10 cellular contexts compared by ENCODE assay signal in genomic region chr3:39413691-39414420, GRCh38. TPM values are rescaled to one million over a fixed set of nuclear protein-coding genes. Genes with fewer than 3 reads are reported as not detected.
A peak's percentile ranks its signal among the peaks of the same experiment; 100 is the strongest.
DNase-seq lines count a peak whose midpoint lies in the region; ATAC-seq, FAIRE-seq and TF ChIP-seq lines count a peak whose summit lies in the region.
"Had no signal": no experiment of that assay in that cellular context is flagged by ENCODE, and none has a peak within 500 bp of the region (broad histone marks: within the 10 kb centered on the region; RNA-seq: fewer than 3 reads in every experiment).

No MANE protein-coding gene starts in this region.

- ATAC-seq in left lung (no peak), GM21723 (IDR thresholded peaks at IDR 0.05; ENCODE audit: unreplicated experiment) (no peak)

- H3K27me3 ChIP-seq in NT2/D1 (ENCODE audit: insufficient read depth, insufficient read length) = no peaks in the 10 kb centered on the region
- no peaks in the 10 kb centered on the region for H3K27me3 ChIP-seq in left lung

- H3K27ac Mint-ChIP-seq in chondrocyte (ENCODE audit: unreplicated experiment) = peak overlapping the region; percentile 59
- peak overlapping the region; percentile 8 for H3K27ac Mint-ChIP-seq in osteocyte (ENCODE audit: unreplicated experiment)

- no peak for TF ChIP-seq CTCF in chondrocyte (IDR thresholded peaks at IDR 0.05)
- TF ChIP-seq CTCF in osteocyte (IDR thresholded peaks at IDR 0.05) = no peak
- no peak for TF ChIP-seq CTCF in left lung (IDR thresholded peaks at IDR 0.05)

- H3K36me3 ChIP-seq in NT2/D1 (ENCODE audit: insufficient read depth, insufficient read length, low read length) = peaks cover 60% of the 10 kb centered on the region
- H3K36me3 ChIP-seq in left lung = peaks cover 0 to 61% of the 10 kb centered on the region in 2 donors

- H3K27ac ChIP-seq in left lung = no peak overlapping the region

- H3K4me3 ChIP-seq in NT2/D1 (ENCODE audit: insufficient read length, low read depth) (no peak overlapping the region), left lung (no peak overlapping the region)

- no peak for FAIRE-seq in urothelium cell line (lab: Jason Lieb, UNC)

- H3K9me3 ChIP-seq in NT2/D1 (ENCODE audit: insufficient read depth, low read length) (no peaks in the 10 kb centered on the region), left lung (no peaks in the 10 kb centered on the region)

- intact Hi-C loops in left lung (cut with DNase I) = no loop called here

- H3K9ac ChIP-seq in NT2/D1 (ENCODE audit: insufficient read length, low read depth) = peak overlapping the region; percentile 12

- H3K4me3 Mint-ChIP-seq in chondrocyte (ENCODE audit: unreplicated experiment) (no peak overlapping the region), osteocyte (ENCODE audit: unreplicated experiment) (no peak overlapping the region)

- H3K4me1 ChIP-seq in NT2/D1 (ENCODE audit: insufficient read depth, insufficient read length) (peaks cover 7% of the 10 kb centered on the region), left lung (peaks cover 0 to 23% of the 10 kb centered on the region in 2 donors)

- peaks cover 8% of the 10 kb centered on the region for H3K4me1 Mint-ChIP-seq in chondrocyte (ENCODE audit: low read depth)
- peaks cover 2% of the 10 kb centered on the region for H3K4me1 Mint-ChIP-seq in osteocyte (ENCODE audit: unreplicated experiment)

- no peaks in the 10 kb centered on the region for H3K27me3 Mint-ChIP-seq in chondrocyte (ENCODE audit: low read depth)
- H3K27me3 Mint-ChIP-seq in osteocyte (ENCODE audit: unreplicated experiment) = no peaks in the 10 kb centered on the region

- H3K9me3 Mint-ChIP-seq in chondrocyte (ENCODE audit: low read depth) = no peaks in the 10 kb centered on the region
- no peaks in the 10 kb centered on the region for H3K9me3 Mint-ChIP-seq in osteocyte (ENCODE audit: unreplicated experiment)

- DNase-seq in activated CD4-positive, alpha-beta T cell treated with anti-CD3 and anti-CD28 coated beads for 48 hours = peak; percentile 17
- no peak for DNase-seq in activated CD4-positive, alpha-beta T cell treated with anti-CD3 and anti-CD28 coated beads, Interleukin-2, amount 50 U/mL, for 1 hour
- DNase-seq in NT2/D1 (ENCODE audit: low read depth, low spot score) (no peak), chondrocyte (ENCODE audit: low spot score) (no peak), osteocyte (ENCODE audit: extremely low spot score, unreplicated experiment) (no peak), left lung (no peak), urothelium cell line (ENCODE audit: low spot score) (no peak)
- DNase-seq: NCI-H1694 had no signal

- peaks cover 39% of the 10 kb centered on the region for H3K36me3 Mint-ChIP-seq in chondrocyte (ENCODE audit: low read depth)
- H3K36me3 Mint-ChIP-seq in osteocyte (ENCODE audit: unreplicated experiment) = peaks cover 38% of the 10 kb centered on the region

RNA-seq across cellular contexts. Expression of gene RPSA, which starts 7.3 kb away (rescaled TPM):
- total RNA-seq in chondrocyte (714 to 870 TPM (median 723 TPM) in 3 replicates), osteocyte (991 and 1,002 TPM in 2 replicates), left lung (1,000 to 10,000 TPM in 1 of 2 donors, 100 to 1,000 TPM in 1; 738 to 1,176 TPM)

RNA-seq across cellular contexts. Expression of gene SLC25A38, which starts 30.7 kb away (rescaled TPM):
- total RNA-seq in chondrocyte (26.3 to 29.5 TPM (median 26.5 TPM) in 3 replicates), osteocyte (27.9 and 30.4 TPM in 2 replicates), left lung (10 to 100 TPM; 28.9 to 33.7 TPM)

RNA-seq across cellular contexts. Expression of gene MOBP, which starts 53.6 kb away (rescaled TPM):
- not detected in 3 replicates for total RNA-seq in chondrocyte
- not detected in 2 replicates for total RNA-seq in osteocyte
- under 1 TPM; 0.09 to 0.16 TPM for total RNA-seq in left lung
- total RNA-seq: liver had no signal
